ENCODE assay signal across 1 cellular context in genomic region chr1:218304281-218305039, GRCh38.
TF ChIP-seq lines count a peak whose summit lies in the region.

No MANE protein-coding gene starts in this region.

TF ChIP-seq in K562, 482 proteins besides CTCF, POLR2A, EP300 and RAD21 (continued from another document and continues in another):
- peak; percentile 78; the same call in 1 of the 2 replicates for TF ChIP-seq TCF15 (CRISPR knock-in tag; IDR thresholded peaks at IDR 0.05)
- TF ChIP-seq SREBF2 (CRISPR knock-in tag; IDR thresholded peaks at IDR 0.05): no peak
- no peak for TF ChIP-seq ZZZ3 (IDR thresholded peaks at IDR 0.05)
- TF ChIP-seq E2F1 (CRISPR knock-in tag; IDR thresholded peaks at IDR 0.05): no peak
- TF ChIP-seq HNRNPUL1 (IDR thresholded peaks at IDR 0.05; ENCODE audit: low read length): no peak
- no peak for TF ChIP-seq ZNF518B (CRISPR knock-in tag; IDR thresholded peaks at IDR 0.05)
- TF ChIP-seq ZNF197 (CRISPR knock-in tag; IDR thresholded peaks at IDR 0.05; ENCODE audit: low read depth): no peak
- no peak for TF ChIP-seq ZBTB34 (CRISPR knock-in tag; IDR thresholded peaks at IDR 0.05)
- TF ChIP-seq ZNF77 (CRISPR knock-in tag; IDR thresholded peaks at IDR 0.05): no peak
- no peak for TF ChIP-seq RUNX1 (IDR thresholded peaks at IDR 0.05; ENCODE audit: low read depth)
- no peak for TF ChIP-seq E2F3 (CRISPR knock-in tag; IDR thresholded peaks at IDR 0.05)
- no peak for TF ChIP-seq RBM15 (IDR thresholded peaks at IDR 0.05; ENCODE audit: insufficient read depth, low read length)
- no peak for TF ChIP-seq DACH1 (IDR thresholded peaks at IDR 0.05; ENCODE audit: partially characterized antibody)
- peak; percentile 36; the same call in 1 of the 2 replicates for TF ChIP-seq CREB3L1 (IDR thresholded peaks at IDR 0.05; ENCODE audit: borderline replicate concordance, low read depth)
- peak; percentile 44; the same call in 1 of the 2 replicates for TF ChIP-seq PHB2 (IDR thresholded peaks at IDR 0.05; ENCODE audit: low read depth)
- no peak for TF ChIP-seq FOXJ2 (tag; IDR thresholded peaks at IDR 0.05)
- TF ChIP-seq HINFP (tag; conservative IDR thresholded peaks at IDR 0.05; ENCODE audit: low read depth): no peak
- TF ChIP-seq GABPA (tag; conservative IDR thresholded peaks at IDR 0.05; ENCODE audit: low read depth): no peak
- TF ChIP-seq ETV5 (CRISPR knock-in tag; IDR thresholded peaks at IDR 0.05; ENCODE audit: low read depth): no peak
- TF ChIP-seq TBP (optimal IDR thresholded peaks at IDR 0.05; ENCODE audit: low read depth, low read length): no peak
- no peak for TF ChIP-seq SMAD2 (IDR thresholded peaks at IDR 0.05; ENCODE audit: low read depth, low read length)
- TF ChIP-seq STAT5A (IDR thresholded peaks at IDR 0.05; ENCODE audit: borderline replicate concordance, low read length): peak; percentile 87
- TF ChIP-seq NR4A1 (CRISPR knock-in tag; IDR thresholded peaks at IDR 0.05): no peak
- TF ChIP-seq NR4A1 (tag; IDR thresholded peaks at IDR 0.05): 0 out of 2 replicates have a peak, but pooled peaks have one; percentile 20
- 0 out of 2 replicates have a peak, but pooled peaks have one; percentile 19 for TF ChIP-seq ZFP1 (CRISPR knock-in tag; IDR thresholded peaks at IDR 0.05)
- no peak for TF ChIP-seq DDX20 (tag; IDR thresholded peaks at IDR 0.05; ENCODE audit: low read depth)
- TF ChIP-seq MCM7 (IDR thresholded peaks at IDR 0.05): no peak
- no peak for TF ChIP-seq ZBTB8A (IDR thresholded peaks at IDR 0.05; ENCODE audit: partially characterized antibody)
- TF ChIP-seq PKNOX1 (IDR thresholded peaks at IDR 0.05): peak; percentile 97
- no peak for TF ChIP-seq GTF2A2 (tag; IDR thresholded peaks at IDR 0.05)
- TF ChIP-seq MYC (IDR thresholded peaks at IDR 0.05; ENCODE audit: low read depth, low read length): peak; percentile 83
- TF ChIP-seq MYC (CRISPR knock-in tag; IDR thresholded peaks at IDR 0.05; ENCODE audit: borderline replicate concordance, low read depth): no peak
- 0 out of 2 replicates have a peak, but pooled peaks have one; percentile 39 for TF ChIP-seq ZNF239 (CRISPR knock-in tag; IDR thresholded peaks at IDR 0.05)
- TF ChIP-seq NR2C2 (CRISPR knock-in tag; IDR thresholded peaks at IDR 0.05): no peak
- 0 out of 2 replicates have a peak, but pooled peaks have one; percentile 32 for TF ChIP-seq NR2C2 (tag; IDR thresholded peaks at IDR 0.05)
- TF ChIP-seq ZNF41 (CRISPR knock-in tag; conservative IDR thresholded peaks at IDR 0.05): no peak; the same call in 1 of the 2 replicates
- peak in 1 of 3 experiments; percentile 10 for TF ChIP-seq YY1 (IDR thresholded peaks at IDR 0.05; ENCODE audit: borderline replicate concordance in 1 of 3, control insufficient read depth in 1 of 3, extremely low read depth in 1 of 3, insufficient read depth in 3 of 3, insufficient read length in 1 of 3, insufficient replicate concordance in 2 of 3, low read depth in 1 of 3, low read length in 2 of 3)
- TF ChIP-seq ZNF449 (CRISPR knock-in tag; IDR thresholded peaks at IDR 0.05): no peak
- no peak for TF ChIP-seq ZBTB1 (CRISPR knock-in tag; IDR thresholded peaks at IDR 0.05; ENCODE audit: borderline replicate concordance, low read depth)
- 0 out of 2 replicates have a peak, but pooled peaks have one; percentile 18 for TF ChIP-seq MEF2A (IDR thresholded peaks at IDR 0.05; ENCODE audit: control insufficient read depth, low read depth, low read length)
- TF ChIP-seq RHOXF2B (CRISPR knock-in tag; conservative IDR thresholded peaks at IDR 0.05): no peak
